In genomic region chr11:124935548-124936514, GRCh38 we compare ENCODE assay signal across 1 cellular context.
TF ChIP-seq lines count a peak whose summit lies in the region.

TSS of gene HEPACAM (minus strand) at chr11:124936047. CDS start at chr11:124936006, 41 bp downstream.

TF ChIP-seq in HepG2, 621 proteins besides CTCF, POLR2A, EP300 and RAD21 (continues in another document):
- TF ChIP-seq, protein P1, sequence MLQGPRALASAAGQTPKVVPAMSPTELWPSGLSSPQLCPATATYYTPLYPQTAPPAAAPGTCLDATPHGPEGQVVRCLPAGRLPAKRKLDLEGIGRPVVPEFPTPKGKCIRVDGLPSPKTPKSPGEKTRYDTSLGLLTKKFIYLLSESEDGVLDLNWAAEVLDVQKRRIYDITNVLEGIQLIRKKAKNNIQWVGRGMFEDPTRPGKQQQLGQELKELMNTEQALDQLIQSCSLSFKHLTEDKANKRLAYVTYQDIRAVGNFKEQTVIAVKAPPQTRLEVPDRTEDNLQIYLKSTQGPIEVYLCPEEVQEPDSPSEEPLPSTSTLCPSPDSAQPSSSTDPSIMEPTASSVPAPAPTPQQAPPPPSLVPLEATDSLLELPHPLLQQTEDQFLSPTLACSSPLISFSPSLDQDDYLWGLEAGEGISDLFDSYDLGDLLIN (CRISPR knock-in tag; IDR thresholded peaks at IDR 0.05; ENCODE audit: borderline replicate concordance), result no peak
- TF ChIP-seq, protein P2, sequence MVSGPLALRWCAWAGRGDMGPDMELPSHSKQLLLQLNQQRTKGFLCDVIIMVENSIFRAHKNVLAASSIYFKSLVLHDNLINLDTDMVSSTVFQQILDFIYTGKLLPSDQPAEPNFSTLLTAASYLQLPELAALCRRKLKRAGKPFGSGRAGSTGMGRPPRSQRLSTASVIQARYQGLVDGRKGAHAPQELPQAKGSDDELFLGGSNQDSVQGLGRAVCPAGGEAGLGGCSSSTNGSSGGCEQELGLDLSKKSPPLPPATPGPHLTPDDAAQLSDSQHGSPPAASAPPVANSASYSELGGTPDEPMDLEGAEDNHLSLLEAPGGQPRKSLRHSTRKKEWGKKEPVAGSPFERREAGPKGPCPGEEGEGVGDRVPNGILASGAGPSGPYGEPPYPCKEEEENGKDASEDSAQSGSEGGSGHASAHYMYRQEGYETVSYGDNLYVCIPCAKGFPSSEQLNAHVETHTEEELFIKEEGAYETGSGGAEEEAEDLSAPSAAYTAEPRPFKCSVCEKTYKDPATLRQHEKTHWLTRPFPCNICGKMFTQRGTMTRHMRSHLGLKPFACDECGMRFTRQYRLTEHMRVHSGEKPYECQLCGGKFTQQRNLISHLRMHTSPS (CRISPR knock-in tag; IDR thresholded peaks at IDR 0.05; ENCODE audit: low read depth), result peak; percentile 39; the same call in 1 of the 2 replicates
- no peak for TF ChIP-seq NFKBIZ (CRISPR knock-in tag; IDR thresholded peaks at IDR 0.05)
- TF ChIP-seq MYNN (CRISPR knock-in tag; IDR thresholded peaks at IDR 0.05; ENCODE audit: low read depth), result no peak
- no peak for TF ChIP-seq NCOA5 (CRISPR knock-in tag; IDR thresholded peaks at IDR 0.05)
- no peak for TF ChIP-seq MTERF4 (CRISPR knock-in tag; IDR thresholded peaks at IDR 0.05)
- TF ChIP-seq, protein P3, sequence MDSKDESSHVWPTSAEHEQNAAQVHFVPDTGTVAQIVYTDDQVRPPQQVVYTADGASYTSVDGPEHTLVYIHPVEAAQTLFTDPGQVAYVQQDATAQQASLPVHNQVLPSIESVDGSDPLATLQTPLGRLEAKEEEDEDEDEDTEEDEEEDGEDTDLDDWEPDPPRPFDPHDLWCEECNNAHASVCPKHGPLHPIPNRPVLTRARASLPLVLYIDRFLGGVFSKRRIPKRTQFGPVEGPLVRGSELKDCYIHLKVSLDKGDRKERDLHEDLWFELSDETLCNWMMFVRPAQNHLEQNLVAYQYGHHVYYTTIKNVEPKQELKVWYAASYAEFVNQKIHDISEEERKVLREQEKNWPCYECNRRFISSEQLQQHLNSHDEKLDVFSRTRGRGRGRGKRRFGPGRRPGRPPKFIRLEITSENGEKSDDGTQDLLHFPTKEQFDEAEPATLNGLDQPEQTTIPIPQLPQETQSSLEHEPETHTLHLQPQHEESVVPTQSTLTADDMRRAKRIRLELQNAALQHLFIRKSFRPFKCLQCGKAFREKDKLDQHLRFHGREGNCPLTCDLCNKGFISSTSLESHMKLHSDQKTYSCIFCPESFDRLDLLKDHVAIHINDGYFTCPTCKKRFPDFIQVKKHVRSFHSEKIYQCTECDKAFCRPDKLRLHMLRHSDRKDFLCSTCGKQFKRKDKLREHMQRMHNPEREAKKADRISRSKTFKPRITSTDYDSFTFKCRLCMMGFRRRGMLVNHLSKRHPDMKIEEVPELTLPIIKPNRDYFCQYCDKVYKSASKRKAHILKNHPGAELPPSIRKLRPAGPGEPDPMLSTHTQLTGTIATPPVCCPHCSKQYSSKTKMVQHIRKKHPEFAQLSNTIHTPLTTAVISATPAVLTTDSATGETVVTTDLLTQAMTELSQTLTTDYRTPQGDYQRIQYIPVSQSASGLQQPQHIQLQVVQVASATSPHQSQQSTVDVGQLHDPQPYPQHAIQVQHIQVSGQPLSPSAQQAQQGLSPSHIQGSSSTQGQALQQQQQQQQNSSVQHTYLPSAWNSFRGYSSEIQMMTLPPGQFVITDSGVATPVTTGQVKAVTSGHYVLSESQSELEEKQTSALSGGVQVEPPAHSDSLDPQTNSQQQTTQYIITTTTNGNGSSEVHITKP (CRISPR knock-in tag; IDR thresholded peaks at IDR 0.05; ENCODE audit: low read depth), result no peak
- TF ChIP-seq HCFC1 (IDR thresholded peaks at IDR 0.05; ENCODE audit: low read depth, low read length), result no peak
- TF ChIP-seq GATAD2A (CRISPR knock-in tag; IDR thresholded peaks at IDR 0.05), result no peak
- TF ChIP-seq, protein P4, sequence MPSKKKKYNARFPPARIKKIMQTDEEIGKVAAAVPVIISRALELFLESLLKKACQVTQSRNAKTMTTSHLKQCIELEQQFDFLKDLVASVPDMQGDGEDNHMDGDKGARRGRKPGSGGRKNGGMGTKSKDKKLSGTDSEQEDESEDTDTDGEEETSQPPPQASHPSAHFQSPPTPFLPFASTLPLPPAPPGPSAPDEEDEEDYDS (CRISPR knock-in tag; IDR thresholded peaks at IDR 0.05), result peak; percentile 81
- no peak for TF ChIP-seq ZNF792 (CRISPR knock-in tag; IDR thresholded peaks at IDR 0.05)
- no peak for TF ChIP-seq ZNF460 (CRISPR knock-in tag; IDR thresholded peaks at IDR 0.05; ENCODE audit: borderline replicate concordance)
- TF ChIP-seq SIN3B (IDR thresholded peaks at IDR 0.05; ENCODE audit: low read length), result no peak
- TF ChIP-seq POLR2G (IDR thresholded peaks at IDR 0.05; ENCODE audit: low read depth, low read length), result peak; percentile 77
- no peak for TF ChIP-seq ZNF7 (CRISPR knock-in tag; IDR thresholded peaks at IDR 0.05)
- 0 out of 2 replicates have a peak, but pooled peaks have one; percentile 19 for TF ChIP-seq ZBTB7B (CRISPR knock-in tag; IDR thresholded peaks at IDR 0.05)
- no peak for TF ChIP-seq TEAD2 (CRISPR knock-in tag; IDR thresholded peaks at IDR 0.05)
- no peak for TF ChIP-seq SYNCRIP (IDR thresholded peaks at IDR 0.05; ENCODE audit: insufficient read depth, low read depth, low read length)
- TF ChIP-seq, protein P5, sequence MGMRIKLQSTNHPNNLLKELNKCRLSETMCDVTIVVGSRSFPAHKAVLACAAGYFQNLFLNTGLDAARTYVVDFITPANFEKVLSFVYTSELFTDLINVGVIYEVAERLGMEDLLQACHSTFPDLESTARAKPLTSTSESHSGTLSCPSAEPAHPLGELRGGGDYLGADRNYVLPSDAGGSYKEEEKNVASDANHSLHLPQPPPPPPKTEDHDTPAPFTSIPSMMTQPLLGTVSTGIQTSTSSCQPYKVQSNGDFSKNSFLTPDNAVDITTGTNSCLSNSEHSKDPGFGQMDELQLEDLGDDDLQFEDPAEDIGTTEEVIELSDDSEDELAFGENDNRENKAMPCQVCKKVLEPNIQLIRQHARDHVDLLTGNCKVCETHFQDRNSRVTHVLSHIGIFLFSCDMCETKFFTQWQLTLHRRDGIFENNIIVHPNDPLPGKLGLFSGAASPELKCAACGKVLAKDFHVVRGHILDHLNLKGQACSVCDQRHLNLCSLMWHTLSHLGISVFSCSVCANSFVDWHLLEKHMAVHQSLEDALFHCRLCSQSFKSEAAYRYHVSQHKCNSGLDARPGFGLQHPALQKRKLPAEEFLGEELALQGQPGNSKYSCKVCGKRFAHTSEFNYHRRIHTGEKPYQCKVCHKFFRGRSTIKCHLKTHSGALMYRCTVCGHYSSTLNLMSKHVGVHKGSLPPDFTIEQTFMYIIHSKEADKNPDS (CRISPR knock-in tag; IDR thresholded peaks at IDR 0.05), result no peak
- no peak for TF ChIP-seq ZNF296 (CRISPR knock-in tag; conservative IDR thresholded peaks at IDR 0.05)
- no peak; the same call in 1 of the 2 replicates for TF ChIP-seq ETV5 (CRISPR knock-in tag; IDR thresholded peaks at IDR 0.05; ENCODE audit: borderline replicate concordance)
- no peak for TF ChIP-seq ZNF431 (CRISPR knock-in tag; IDR thresholded peaks at IDR 0.05; ENCODE audit: borderline replicate concordance, low read depth)
- no peak for TF ChIP-seq NR3C1 (CRISPR knock-in tag; IDR thresholded peaks at IDR 0.05)
- TF ChIP-seq ZNF343 (CRISPR knock-in tag; IDR thresholded peaks at IDR 0.05), result no peak
- TF ChIP-seq ZNF563 (CRISPR knock-in tag; IDR thresholded peaks at IDR 0.05), result no peak
- no peak for TF ChIP-seq HOXD1 (CRISPR knock-in tag; IDR thresholded peaks at IDR 0.05)
- TF ChIP-seq SAFB2 (CRISPR knock-in tag; IDR thresholded peaks at IDR 0.05; ENCODE audit: borderline replicate concordance, low read depth), result no peak
- no peak for TF ChIP-seq MIER3 (CRISPR knock-in tag; IDR thresholded peaks at IDR 0.05; ENCODE audit: borderline replicate concordance)
- TF ChIP-seq CREBL2 (CRISPR knock-in tag; IDR thresholded peaks at IDR 0.05; ENCODE audit: borderline replicate concordance), result no peak
- TF ChIP-seq CREB1 (IDR thresholded peaks at IDR 0.05), result no peak
- no peak for TF ChIP-seq CREB1 (CRISPR knock-in tag; IDR thresholded peaks at IDR 0.05)
- TF ChIP-seq, protein P6, sequence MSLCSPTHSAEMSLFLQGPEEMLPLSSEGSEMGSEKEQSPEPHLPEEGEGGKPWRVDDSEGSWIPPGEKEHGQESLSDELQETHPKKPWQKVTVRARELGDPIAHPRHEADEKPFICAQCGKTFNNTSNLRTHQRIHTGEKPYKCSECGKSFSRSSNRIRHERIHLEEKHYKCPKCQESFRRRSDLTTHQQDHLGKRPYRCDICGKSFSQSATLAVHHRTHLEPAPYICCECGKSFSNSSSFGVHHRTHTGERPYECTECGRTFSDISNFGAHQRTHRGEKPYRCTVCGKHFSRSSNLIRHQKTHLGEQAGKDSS (CRISPR knock-in tag; IDR thresholded peaks at IDR 0.05; ENCODE audit: borderline replicate concordance, low read depth), result peak; percentile 78; the same call in 1 of the 2 replicates
- peak; percentile 50 for TF ChIP-seq SAP130 (CRISPR knock-in tag; IDR thresholded peaks at IDR 0.05; ENCODE audit: low read depth)
- no peak for TF ChIP-seq ZNF10 (CRISPR knock-in tag; IDR thresholded peaks at IDR 0.05; ENCODE audit: borderline replicate concordance, low read depth)
- TF ChIP-seq JUND (CRISPR knock-in tag; IDR thresholded peaks at IDR 0.05), result no peak
- no peak for TF ChIP-seq CENPX (CRISPR knock-in tag; IDR thresholded peaks at IDR 0.05)
- TF ChIP-seq ZFX (CRISPR knock-in tag; IDR thresholded peaks at IDR 0.05; ENCODE audit: low read depth), result peak; percentile 46
- TF ChIP-seq PTBP1 (IDR thresholded peaks at IDR 0.05; ENCODE audit: low read depth, low read length, poor library complexity, severe bottlenecking), result no peak
- TF ChIP-seq ZNF496 (CRISPR knock-in tag; IDR thresholded peaks at IDR 0.05; ENCODE audit: insufficient replicate concordance), result no peak
- TF ChIP-seq FOXP4 (CRISPR knock-in tag; IDR thresholded peaks at IDR 0.05), result no peak; the same call in 1 of the 2 replicates
- TF ChIP-seq ZNF800 (CRISPR knock-in tag; IDR thresholded peaks at IDR 0.05), result no peak
- no peak for TF ChIP-seq ZNF652 (CRISPR knock-in tag; IDR thresholded peaks at IDR 0.05; ENCODE audit: borderline replicate concordance, low read depth)
- no peak for TF ChIP-seq ZSCAN29 (CRISPR knock-in tag; conservative IDR thresholded peaks at IDR 0.05)
- no peak for TF ChIP-seq ZNF24 (IDR thresholded peaks at IDR 0.05)
- TF ChIP-seq ZNF263 (CRISPR knock-in tag; IDR thresholded peaks at IDR 0.05), result no peak
- TF ChIP-seq, protein P7, sequence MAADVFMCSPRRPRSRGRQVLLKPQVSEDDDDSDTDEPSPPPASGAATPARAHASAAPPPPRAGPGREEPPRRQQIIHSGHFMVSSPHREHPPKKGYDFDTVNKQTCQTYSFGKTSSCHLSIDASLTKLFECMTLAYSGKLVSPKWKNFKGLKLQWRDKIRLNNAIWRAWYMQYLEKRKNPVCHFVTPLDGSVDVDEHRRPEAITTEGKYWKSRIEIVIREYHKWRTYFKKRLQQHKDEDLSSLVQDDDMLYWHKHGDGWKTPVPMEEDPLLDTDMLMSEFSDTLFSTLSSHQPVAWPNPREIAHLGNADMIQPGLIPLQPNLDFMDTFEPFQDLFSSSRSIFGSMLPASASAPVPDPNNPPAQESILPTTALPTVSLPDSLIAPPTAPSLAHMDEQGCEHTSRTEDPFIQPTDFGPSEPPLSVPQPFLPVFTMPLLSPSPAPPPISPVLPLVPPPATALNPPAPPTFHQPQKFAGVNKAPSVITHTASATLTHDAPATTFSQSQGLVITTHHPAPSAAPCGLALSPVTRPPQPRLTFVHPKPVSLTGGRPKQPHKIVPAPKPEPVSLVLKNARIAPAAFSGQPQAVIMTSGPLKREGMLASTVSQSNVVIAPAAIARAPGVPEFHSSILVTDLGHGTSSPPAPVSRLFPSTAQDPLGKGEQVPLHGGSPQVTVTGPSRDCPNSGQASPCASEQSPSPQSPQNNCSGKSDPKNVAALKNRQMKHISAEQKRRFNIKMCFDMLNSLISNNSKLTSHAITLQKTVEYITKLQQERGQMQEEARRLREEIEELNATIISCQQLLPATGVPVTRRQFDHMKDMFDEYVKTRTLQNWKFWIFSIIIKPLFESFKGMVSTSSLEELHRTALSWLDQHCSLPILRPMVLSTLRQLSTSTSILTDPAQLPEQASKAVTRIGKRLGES (CRISPR knock-in tag; IDR thresholded peaks at IDR 0.05; ENCODE audit: borderline replicate concordance), result no peak
- no peak for TF ChIP-seq ZNF549 (CRISPR knock-in tag; IDR thresholded peaks at IDR 0.05)
- TF ChIP-seq TMF1 (CRISPR knock-in tag; IDR thresholded peaks at IDR 0.05; ENCODE audit: low read depth), result no peak
